Comparison of ENCODE assay signal across 8 cellular contexts in genomic region chr20:5127204-5127858, GRCh38. TPM values are rescaled to one million over a fixed set of nuclear protein-coding genes. Genes with fewer than 3 reads are reported as not detected.
DNase-seq lines count a peak whose midpoint lies in the region; ATAC-seq lines count a peak whose summit lies in the region.

No MANE protein-coding gene starts in this region.

- peak overlapping the region; percentile 97 for H3K4me3 Mint-ChIP-seq in activated CD4-positive, alpha-beta memory T cell treated with anti-CD3 and anti-CD28 coated beads, Interleukin-2, amount 10 ng/mL, durations not matched to agents 7 days and 5 days

- H2BK5ac ChIP-seq in mesenchymal stem cell (ENCODE audit: low read depth, low read length, poor library complexity, severe bottlenecking): no peak overlapping the region

- peak overlapping the region; percentile 93 for H3K9ac ChIP-seq in mesenchymal stem cell (ENCODE audit: low read length)

- peak overlapping the region; percentile 12 to 80 for H3K4ac ChIP-seq in mesenchymal stem cell (ENCODE audit: low read depth in 1 of 2, low read length in 2 of 2)

- H2AK5ac ChIP-seq in mesenchymal stem cell (ENCODE audit: low read length, severe bottlenecking): no peak overlapping the region

- peak; percentile 31 for ATAC-seq in GM18870 (IDR thresholded peaks at IDR 0.05; ENCODE audit: unreplicated experiment)
- peak; percentile 29 for ATAC-seq in HG03108 (IDR thresholded peaks at IDR 0.05; ENCODE audit: unreplicated experiment)

- under 1% methylated on average over 39 of the region's 44 CpGs for WGBS in mesenchymal stem cell

- H3K18ac ChIP-seq in mesenchymal stem cell (ENCODE audit: low read depth in 1 of 2, low read length in 2 of 2): peak overlapping the region; percentile 82 to 98

- peak overlapping the region in 1 of 2 experiments; percentile 100 for H3K14ac ChIP-seq in mesenchymal stem cell (ENCODE audit: low read length in 2 of 2)

- H3K4me1 ChIP-seq in ACC112 (ENCODE audit: control insufficient read depth, insufficient read depth, low read length, unreplicated experiment): peaks cover 11% of the 10 kb centered on the region
- peaks cover 6% of the 10 kb centered on the region for H3K4me1 ChIP-seq in mesenchymal stem cell (ENCODE audit: control insufficient read depth, insufficient read depth, low read depth, low read length)

- POLR2A ChIA-PET in activated CD4-positive, alpha-beta memory T cell treated with anti-CD3 and anti-CD28 coated beads, Interleukin-2, amount 10 ng/mL, durations not matched to agents 7 days and 5 days (lab: Charles Lee): interaction anchor here (0.9 to 5.0 kb wide), 13 partner anchors 30 to 316 kb away, joined by 3 to 53 read pairs (median 4); no protein-coding TSS in a partner anchor

- H3K4me1 Mint-ChIP-seq in activated CD4-positive, alpha-beta memory T cell treated with anti-CD3 and anti-CD28 coated beads, Interleukin-2, amount 10 ng/mL, durations not matched to agents 7 days and 5 days: peaks cover 51% of the 10 kb centered on the region

- peak overlapping the region; percentile 52 for H4K91ac ChIP-seq in mesenchymal stem cell (ENCODE audit: low read length)

- no peaks in the 10 kb centered on the region for H3K36me3 ChIP-seq in ACC112 (ENCODE audit: insufficient read depth, low read length)
- H3K36me3 ChIP-seq in mesenchymal stem cell (ENCODE audit: control insufficient read depth in 1 of 2, insufficient read depth in 2 of 2, low read depth in 1 of 2, low read length in 2 of 2): peaks cover 0 to 4% of the 10 kb centered on the region in 2 experiments

- H3K27ac ChIP-seq in ACC112 (ENCODE audit: low read depth, low read length): peak overlapping the region; percentile 20; the same call in 1 of the 2 replicates
- H3K27ac ChIP-seq in mesenchymal stem cell (ENCODE audit: low read length, poor library complexity, severe bottlenecking): peak overlapping the region; percentile 43

- peak overlapping the region; percentile 92 for H3K27ac Mint-ChIP-seq in activated CD4-positive, alpha-beta memory T cell treated with anti-CD3 and anti-CD28 coated beads, Interleukin-2, amount 10 ng/mL, durations not matched to agents 7 days and 5 days

- DNase-seq in NCI-H510A treated with DMSO at 0.1 percent for 48 hours (lab: John Stamatoyannopoulos, UW) (peak; percentile 56), mesenchymal stem cell (peak; percentile 66)
- DNase-seq in activated CD4-positive, alpha-beta memory T cell treated with anti-CD3 and anti-CD28 coated beads, Interleukin-2, amount 10 ng/mL, durations not matched to agents 7 days and 5 days: peak; percentile 81
- peak; percentile 63 for DNase-seq in effector CD4-positive, alpha-beta T cell
- peak; percentile 54 to 66 for DNase-seq in stimulated activated CD8-positive, alpha-beta memory T cell treated with anti-CD3 and anti-CD28 coated beads, Interleukin-15, amount 100 ng/mL, for 48 hours (ENCODE audit: low read depth in 2 of 2)

- H4K8ac ChIP-seq in mesenchymal stem cell (ENCODE audit: low read length): peak overlapping the region; percentile 71

- H3K27me3 ChIP-seq in ACC112 (ENCODE audit: insufficient read depth, low read length) (no peaks in the 10 kb centered on the region), mesenchymal stem cell (ENCODE audit: control insufficient read depth in 1 of 2, insufficient read depth in 1 of 2, low read length in 2 of 2) (no peaks in the 10 kb centered on the region)

- H2BK12ac ChIP-seq in mesenchymal stem cell (ENCODE audit: low read length in 2 of 2): peak overlapping the region in 1 of 2 experiments; percentile 77

- H3K27me3 Mint-ChIP-seq in activated CD4-positive, alpha-beta memory T cell treated with anti-CD3 and anti-CD28 coated beads, Interleukin-2, amount 10 ng/mL, durations not matched to agents 7 days and 5 days: no peaks in the 10 kb centered on the region

- peak overlapping the region; percentile 55 for H2AFZ ChIP-seq in ACC112 (ENCODE audit: low read length, unreplicated experiment)
- H2AFZ ChIP-seq in mesenchymal stem cell (ENCODE audit: low read depth, low read length): peak overlapping the region; percentile 99

- peak overlapping the region; percentile 21 for H2BK120ac ChIP-seq in mesenchymal stem cell (ENCODE audit: low read depth, low read length)

- H3K9me3 Mint-ChIP-seq in activated CD4-positive, alpha-beta memory T cell treated with anti-CD3 and anti-CD28 coated beads, Interleukin-2, amount 10 ng/mL, durations not matched to agents 7 days and 5 days: no peaks in the 10 kb centered on the region

- H2BK15ac ChIP-seq in mesenchymal stem cell (ENCODE audit: low read depth, poor library complexity, severe bottlenecking): peak overlapping the region; percentile 75

- CTCF ChIA-PET in activated CD4-positive, alpha-beta memory T cell treated with anti-CD3 and anti-CD28 coated beads, Interleukin-2, amount 10 ng/mL, durations not matched to agents 7 days and 5 days (lab: Charles Lee): interaction anchor here (0.7 to 5.2 kb wide), 24 partner anchors 8 to 392 kb away, joined by 3 to 141 read pairs (median 6); no protein-coding TSS in a partner anchor

- H3K4me2 ChIP-seq in mesenchymal stem cell (ENCODE audit: low read length, poor library complexity, severe bottlenecking): peak overlapping the region; percentile 74

- peak overlapping the region in 1 of 2 experiments; percentile 86 for H3K23ac ChIP-seq in mesenchymal stem cell (ENCODE audit: low read length in 2 of 2)

- peaks cover 31% of the 10 kb centered on the region for H3K79me2 ChIP-seq in ACC112 (ENCODE audit: control insufficient read depth, insufficient read depth, low read length, unreplicated experiment)

- H3K4me3 ChIP-seq in ACC112 (ENCODE audit: low read depth, low read length) (peak overlapping the region; percentile 86), mesenchymal stem cell (ENCODE audit: insufficient read depth in 1 of 2, low read depth in 1 of 2, low read length in 2 of 2) (peak overlapping the region; percentile 88 to 97)

- no peaks in the 10 kb centered on the region for H3K9me3 ChIP-seq in mesenchymal stem cell (ENCODE audit: control insufficient read depth, low read length)

- peaks cover 23% of the 10 kb centered on the region for H3K36me3 Mint-ChIP-seq in activated CD4-positive, alpha-beta memory T cell treated with anti-CD3 and anti-CD28 coated beads, Interleukin-2, amount 10 ng/mL, durations not matched to agents 7 days and 5 days (ENCODE audit: low read depth)

- H3K79me1 ChIP-seq in mesenchymal stem cell (replicated peaks; ENCODE audit: low read length, poor library complexity, severe bottlenecking): peaks cover 22% of the 10 kb centered on the region

RNA-seq across cellular contexts. Expression of gene CDS2, which starts 0.5 kb away (rescaled TPM):
- 10 to 100 TPM; 67.4 to 68.2 TPM for total RNA-seq in activated CD4-positive, alpha-beta memory T cell treated with anti-CD3 and anti-CD28 coated beads, Interleukin-2, amount 10 ng/mL, durations not matched to agents 7 days and 5 days
- polyA plus RNA-seq in mesenchymal stem cell (2013, experiment 1 of 2): 29.5 TPM
- polyA plus RNA-seq in mesenchymal stem cell (2013, experiment 2 of 2): 32.0 TPM

RNA-seq across cellular contexts. Expression of gene PCNA, which starts 7.6 kb away (rescaled TPM):
- 100 to 1,000 TPM; 413 to 415 TPM for total RNA-seq in activated CD4-positive, alpha-beta memory T cell treated with anti-CD3 and anti-CD28 coated beads, Interleukin-2, amount 10 ng/mL, durations not matched to agents 7 days and 5 days
- polyA plus RNA-seq in mesenchymal stem cell (2013, experiment 1 of 2): 53.6 TPM
- 57.8 TPM for polyA plus RNA-seq in mesenchymal stem cell (2013, experiment 2 of 2)

RNA-seq across cellular contexts. Expression of gene TMEM230, which starts 14.5 kb away (rescaled TPM):
- total RNA-seq in activated CD4-positive, alpha-beta memory T cell treated with anti-CD3 and anti-CD28 coated beads, Interleukin-2, amount 10 ng/mL, durations not matched to agents 7 days and 5 days: 10 to 100 TPM; 71.2 to 73.3 TPM
- 159 TPM for polyA plus RNA-seq in mesenchymal stem cell (2013, experiment 1 of 2)
- polyA plus RNA-seq in mesenchymal stem cell (2013, experiment 2 of 2): 168 TPM

Comparison
In these comparisons a context has a peak if more than half of its experiments do, and no peak if none do; other contexts are left out.
1. Peak in every context shown above with its lines: DNase-seq, ATAC-seq, H3K4me3 ChIP-seq and H3K27ac ChIP-seq.